Comparison of ENCODE assay signal across 19 cellular contexts in the genomic region with DNA sequence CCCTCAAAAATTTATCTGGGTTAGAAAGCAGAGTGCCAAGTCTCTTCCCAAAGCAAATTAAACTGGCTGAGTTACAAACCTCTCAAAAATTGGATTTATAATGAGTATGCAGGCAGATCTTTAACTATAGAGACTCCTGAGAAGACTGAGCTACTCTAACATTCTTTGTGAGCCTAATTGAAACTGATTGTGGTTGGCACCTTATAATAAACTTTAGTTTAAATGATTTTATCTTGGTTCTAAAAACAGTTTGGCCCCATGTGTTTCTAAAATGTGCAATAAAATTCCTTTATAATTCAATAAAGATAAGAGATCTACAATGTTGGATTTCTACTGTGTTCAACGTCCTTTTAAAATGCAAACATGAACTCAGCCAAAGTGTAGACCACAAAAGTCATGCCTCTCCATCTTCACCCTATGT.
A peak's percentile ranks its signal among the peaks of the same experiment; 100 is the strongest.
DNase-seq lines count a peak whose midpoint lies in the region; ATAC-seq, FAIRE-seq and TF ChIP-seq lines count a peak whose summit lies in the region.
"Had no signal": no experiment of that assay in that cellular context is flagged by ENCODE, and none has a peak within 500 bp of the region (broad histone marks: within the 10 kb centered on the region; RNA-seq: fewer than 3 reads in every experiment).

No MANE protein-coding gene starts in this region.

- H3K27ac ChIP-seq in SK-N-SH (ENCODE audit: low read depth in 2 of 2, low read length in 1 of 2) (no peak overlapping the region), astrocyte (ENCODE audit: low read depth, low read length) (no peak overlapping the region), right cardiac atrium (ENCODE audit: low read length) (no peak overlapping the region)
- H3K27ac ChIP-seq: 22Rv1, BLaER1 had no signal

- no peak overlapping the region for H3K9ac ChIP-seq in SK-N-SH
- H3K9ac ChIP-seq in astrocyte (ENCODE audit: low read length): no peak overlapping the region
- H3K9ac ChIP-seq: BLaER1 had no signal

- POLR2A ChIA-PET in SK-N-SH (lab: Yijun Ruan, JAX): no interaction called here
- POLR2A ChIA-PET in activated CD4-positive, alpha-beta T cell treated with anti-CD3 and anti-CD28 coated beads for 36 hours (lab: Charles Lee): no interaction called here

- DNase-seq in SK-N-SH (no peak), astrocyte (ENCODE audit: low read depth) (peak; percentile 74), left colon (no peak), right cardiac atrium (no peak), cerebellar cortex (ENCODE audit: low spot score) (no peak)
- DNase-seq in activated CD4-positive, alpha-beta T cell treated with anti-CD3 and anti-CD28 coated beads for 48 hours: no peak
- DNase-seq in activated CD4-positive, alpha-beta T cell treated with anti-CD3 and anti-CD28 coated beads for 36 hours: no peak
- DNase-seq: AML-193; Caco-2; CD8-positive, alpha-beta memory T cell; DND-41; GF-D8; HCEC 1CT had no signal

- no peaks in the 10 kb centered on the region for H3K9me3 Mint-ChIP-seq in astrocyte (ENCODE audit: unreplicated experiment)
- H3K9me3 Mint-ChIP-seq in activated CD4-positive, alpha-beta T cell treated with anti-CD3 and anti-CD28 coated beads for 36 hours (ENCODE audit: low read depth): no peaks in the 10 kb centered on the region

- H3K9me2 ChIP-seq in SK-N-SH: 0 out of 2 replicates have a peak, but pooled peaks cover under 1% of the 10 kb centered on the region

- H3K27ac Mint-ChIP-seq in astrocyte (ENCODE audit: unreplicated experiment): no peak overlapping the region
- H3K27ac Mint-ChIP-seq in activated CD4-positive, alpha-beta T cell treated with anti-CD3 and anti-CD28 coated beads for 36 hours: no peak overlapping the region
- H3K27ac Mint-ChIP-seq: CD8-positive, alpha-beta memory T cell had no signal

- TF ChIP-seq CTCF in SK-N-SH (IDR thresholded peaks at IDR 0.05) (no peak), astrocyte (IDR thresholded peaks at IDR 0.05; ENCODE audit: insufficient read depth, low read depth, low read length) (no peak)

- FAIRE-seq in astrocyte (lab: Jason Lieb, UNC): no peak
- FAIRE-seq: GM19239, H1, HTR-8/SVneo had no signal

- no peaks in the 10 kb centered on the region for H3F3A ChIP-seq in SK-N-SH (replicated peaks; ENCODE audit: insufficient read depth)

- no peak for TF ChIP-seq EP300 in SK-N-SH (IDR thresholded peaks at IDR 0.05; ENCODE audit: borderline replicate concordance in 1 of 2, low read depth in 1 of 2, low read length in 1 of 2)

- H3K79me2 ChIP-seq in SK-N-SH (ENCODE audit: insufficient read depth) (no peaks in the 10 kb centered on the region), astrocyte (ENCODE audit: insufficient read depth, low read length) (no peaks in the 10 kb centered on the region)

- H3K4me3 ChIP-seq in SK-N-SH (ENCODE audit: low read depth in 2 of 2, low read length in 1 of 2): no peak overlapping the region
- H3K4me3 ChIP-seq in astrocyte (ENCODE audit: insufficient read depth, low read depth, low read length): no peak overlapping the region
- no peak overlapping the region for H3K4me3 ChIP-seq in right cardiac atrium (ENCODE audit: low read length)
- H3K4me3 ChIP-seq: BLaER1 had no signal

- H2AFZ ChIP-seq in SK-N-SH (ENCODE audit: low read depth) (no peak overlapping the region), astrocyte (ENCODE audit: low read depth, low read length) (no peak overlapping the region)

- WGBS in SK-N-SH (ENCODE audit: low lambda C conversion rate): 0% methylated on average over 1 of the region's 1 CpG
- WGBS in right cardiac atrium: 47% methylated on average over 1 of the region's 1 CpG

- no peaks in the 10 kb centered on the region for H3K4me1 ChIP-seq in SK-N-SH (ENCODE audit: control insufficient read depth in 1 of 2, insufficient read depth in 2 of 2, low read depth in 1 of 2, low read length in 1 of 2)
- H3K4me1 ChIP-seq in astrocyte (ENCODE audit: insufficient read depth, low read length): peaks cover 4% of the 10 kb centered on the region
- H3K4me1 ChIP-seq in right cardiac atrium (ENCODE audit: control insufficient read depth, insufficient read depth, low read length): no peaks in the 10 kb centered on the region
- H3K4me1 ChIP-seq: BLaER1, Caco-2 had no signal

- peaks cover 3% of the 10 kb centered on the region for H3K4me1 Mint-ChIP-seq in astrocyte (ENCODE audit: low read depth, unreplicated experiment)
- no peaks in the 10 kb centered on the region for H3K4me1 Mint-ChIP-seq in activated CD4-positive, alpha-beta T cell treated with anti-CD3 and anti-CD28 coated beads for 36 hours
- H3K4me1 Mint-ChIP-seq: CD8-positive, alpha-beta memory T cell had no signal

- H3K9me3 ChIP-seq in SK-N-SH (no peaks in the 10 kb centered on the region), astrocyte (ENCODE audit: insufficient read depth, low read depth, low read length) (no peaks in the 10 kb centered on the region), right cardiac atrium (ENCODE audit: control insufficient read depth, low read length) (no peaks in the 10 kb centered on the region)
- H3K9me3 ChIP-seq: BLaER1, Caco-2 had no signal

- H3K27me3 ChIP-seq in SK-N-SH (ENCODE audit: insufficient read depth) (no peaks in the 10 kb centered on the region; the same call in 1 of the 2 replicates), astrocyte (ENCODE audit: insufficient read depth, low read length) (no peaks in the 10 kb centered on the region), right cardiac atrium (ENCODE audit: control insufficient read depth, insufficient read depth) (no peaks in the 10 kb centered on the region)
- H3K27me3 ChIP-seq: BLaER1 had no signal

- H4K20me1 ChIP-seq in SK-N-SH (ENCODE audit: insufficient read depth) (no peaks in the 10 kb centered on the region), astrocyte (ENCODE audit: insufficient read depth, low read length) (no peaks in the 10 kb centered on the region)
- H4K20me1 ChIP-seq: BLaER1 had no signal

- no peaks in the 10 kb centered on the region for H3K36me3 Mint-ChIP-seq in astrocyte (ENCODE audit: low read depth, unreplicated experiment)
- H3K36me3 Mint-ChIP-seq in activated CD4-positive, alpha-beta T cell treated with anti-CD3 and anti-CD28 coated beads for 36 hours (ENCODE audit: low read depth): no peaks in the 10 kb centered on the region
- H3K36me3 Mint-ChIP-seq: CD8-positive, alpha-beta memory T cell had no signal

- intact Hi-C loops in left colon (cut with DNase I, micrococcal nuclease) (no loop called here), right cardiac atrium (cut with DNase I) (no loop called here)
- intact Hi-C loops in activated CD4-positive, alpha-beta T cell treated with anti-CD3 and anti-CD28 coated beads for 36 hours (cut with DNase I, micrococcal nuclease): no loop called here

- H3K4me3 Mint-ChIP-seq in astrocyte (ENCODE audit: unreplicated experiment): no peak overlapping the region
- H3K4me3 Mint-ChIP-seq in activated CD4-positive, alpha-beta T cell treated with anti-CD3 and anti-CD28 coated beads for 36 hours: no peak overlapping the region
- H3K4me3 Mint-ChIP-seq: CD8-positive, alpha-beta memory T cell had no signal

- H3K36me3 ChIP-seq in SK-N-SH (replicated peaks in 1 of 2; ENCODE audit: control insufficient read depth in 1 of 2, insufficient read depth in 2 of 2, low read length in 1 of 2): no peaks in the 10 kb centered on the region
- no peaks in the 10 kb centered on the region for H3K36me3 ChIP-seq in astrocyte (ENCODE audit: insufficient read depth, low read length)
- H3K36me3 ChIP-seq: BLaER1 had no signal

- H3K4me2 ChIP-seq in SK-N-SH (no peak overlapping the region), astrocyte (ENCODE audit: low read length) (no peak overlapping the region)
- H3K4me2 ChIP-seq: BLaER1 had no signal

- TF ChIP-seq RAD21 in SK-N-SH (IDR thresholded peaks at IDR 0.05; ENCODE audit: low read length): no peak

- CTCF ChIA-PET in SK-N-SH (lab: Yijun Ruan, JAX): no interaction called here
- CTCF ChIA-PET in activated CD4-positive, alpha-beta T cell treated with anti-CD3 and anti-CD28 coated beads for 36 hours (lab: Charles Lee): no interaction called here

- no peak for ATAC-seq in SK-N-SH treated with all-trans-retinoic acid at 6 μM for 48 hours
- peak; percentile 24 for ATAC-seq in left colon
- ATAC-seq in activated CD4-positive, alpha-beta T cell treated with anti-CD3 and anti-CD28 coated beads for 36 hours: no peak
- ATAC-seq in right cardiac atrium: no peak

- H3K27me3 Mint-ChIP-seq in astrocyte (ENCODE audit: low read depth, unreplicated experiment): no peaks in the 10 kb centered on the region
- no peaks in the 10 kb centered on the region for H3K27me3 Mint-ChIP-seq in activated CD4-positive, alpha-beta T cell treated with anti-CD3 and anti-CD28 coated beads for 36 hours
- H3K27me3 Mint-ChIP-seq: CD8-positive, alpha-beta memory T cell had no signal

TF ChIP-seq in SK-N-SH treated with all-trans-retinoic acid at 6 μM for 48 hours, 23 proteins besides CTCF, POLR2A, EP300 and RAD21:
- TF ChIP-seq SNAI2 (CRISPR knock-in tag; IDR thresholded peaks at IDR 0.05) (no peak), ISL1 (CRISPR knock-in tag; IDR thresholded peaks at IDR 0.05) (peak; percentile 32; the same call in 1 of the 2 replicates)

TF ChIP-seq in SK-N-SH, 30 proteins besides CTCF, POLR2A, EP300 and RAD21 (continues in another document):
- TF ChIP-seq, protein P1, sequence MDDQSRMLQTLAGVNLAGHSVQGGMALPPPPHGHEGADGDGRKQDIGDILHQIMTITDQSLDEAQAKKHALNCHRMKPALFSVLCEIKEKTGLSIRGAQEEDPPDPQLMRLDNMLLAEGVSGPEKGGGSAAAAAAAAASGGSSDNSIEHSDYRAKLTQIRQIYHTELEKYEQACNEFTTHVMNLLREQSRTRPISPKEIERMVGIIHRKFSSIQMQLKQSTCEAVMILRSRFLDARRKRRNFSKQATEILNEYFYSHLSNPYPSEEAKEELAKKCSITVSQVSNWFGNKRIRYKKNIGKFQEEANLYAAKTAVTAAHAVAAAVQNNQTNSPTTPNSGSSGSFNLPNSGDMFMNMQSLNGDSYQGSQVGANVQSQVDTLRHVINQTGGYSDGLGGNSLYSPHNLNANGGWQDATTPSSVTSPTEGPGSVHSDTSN (IDR thresholded peaks at IDR 0.05): no peak
- no peak for TF ChIP-seq USF1 (IDR thresholded peaks at IDR 0.05; ENCODE audit: borderline replicate concordance, low read depth)
- TF ChIP-seq ELF1 (IDR thresholded peaks at IDR 0.05): no peak
- no peak for TF ChIP-seq GATA2 (CRISPR knock-in tag; IDR thresholded peaks at IDR 0.05)
- TF ChIP-seq GABPA (IDR thresholded peaks at IDR 0.05; ENCODE audit: low read depth): no peak
- TF ChIP-seq NRF1 (IDR thresholded peaks at IDR 0.05; ENCODE audit: low read depth, low read length): no peak
- no peak for TF ChIP-seq TCF12 (IDR thresholded peaks at IDR 0.05)
- no peak for TF ChIP-seq MAX (IDR thresholded peaks at IDR 0.05; ENCODE audit: low read depth)
